8 cellular contexts compared by ENCODE assay signal in genomic region chr1:46342084-46342656, GRCh38. TPM values are rescaled to one million over a fixed set of nuclear protein-coding genes. Genes with fewer than 3 reads are reported as not detected.
DNase-seq lines count a peak whose midpoint lies in the region; ATAC-seq lines count a peak whose summit lies in the region.

No MANE protein-coding gene starts in this region.

- H3K9me3 ChIP-seq in HUES48 (ENCODE audit: control insufficient read depth, insufficient read depth, low read length) (no peaks in the 10 kb centered on the region), muscle layer of duodenum (ENCODE audit: control insufficient read depth in 1 of 2, low read length in 2 of 2) (no peaks in the 10 kb centered on the region)

- H3K27ac ChIP-seq in HUES48 (ENCODE audit: low read depth, low read length) (peak overlapping the region; percentile 68), muscle layer of duodenum (ENCODE audit: low read length) (peak overlapping the region; percentile 97)

- H3K27me3 ChIP-seq in HUES48 (ENCODE audit: control insufficient read depth, insufficient read depth, low read length): no peaks in the 10 kb centered on the region
- H3K27me3 ChIP-seq in muscle layer of duodenum (ENCODE audit: low read depth, low read length): no peaks in the 10 kb centered on the region

- DNase-seq in ELR (ENCODE audit: low read depth) (peak; percentile 62), amniotic epithelial cell (ENCODE audit: low read depth) (peak; percentile 63), middle frontal gyrus (ENCODE audit: extremely low spot score, low spot score) (no peak), mucosa of gallbladder (ENCODE audit: low spot score) (no peak), NCI-H1436 treated with DMSO at 0.1 percent for 48 hours (lab: John Stamatoyannopoulos, UW) (no peak)

- H3K4me3 ChIP-seq in HUES48 (ENCODE audit: low read depth, low read length) (no peak overlapping the region), muscle layer of duodenum (ENCODE audit: low read depth in 1 of 2, low read length in 2 of 2) (no peak overlapping the region)

- no peak for ATAC-seq in GM19467 (IDR thresholded peaks at IDR 0.05; ENCODE audit: unreplicated experiment)

- H3K36me3 ChIP-seq in HUES48 (ENCODE audit: control insufficient read depth, insufficient read depth, low read length) (peaks cover 32% of the 10 kb centered on the region), muscle layer of duodenum (ENCODE audit: control insufficient read depth in 1 of 2, insufficient read depth in 2 of 2, low read length in 2 of 2) (peaks cover 16 to 30% of the 10 kb centered on the region in 2 donors)

- H3K4me1 ChIP-seq in HUES48 (ENCODE audit: control insufficient read depth, insufficient read depth, low read length) (peaks cover 5% of the 10 kb centered on the region; the same call in 1 of the 2 replicates), muscle layer of duodenum (ENCODE audit: control insufficient read depth in 1 of 2, insufficient read depth in 2 of 2, low read length in 2 of 2) (peaks cover 0 to 18% of the 10 kb centered on the region in 2 donors)

- H3K9ac ChIP-seq in HUES48 (ENCODE audit: low read depth, low read length): no peak overlapping the region

RNA-seq across cellular contexts. Expression of gene NSUN4, which starts 1.6 kb away (rescaled TPM):
- 26.3 TPM for total RNA-seq in mucosa of gallbladder

RNA-seq across cellular contexts. Expression of gene UQCRH, which starts 38.7 kb away (rescaled TPM):
- total RNA-seq in mucosa of gallbladder: 240 TPM

RNA-seq across cellular contexts. Expression of gene LRRC41, which starts 38.8 kb away (rescaled TPM):
- total RNA-seq in mucosa of gallbladder: 72.5 TPM

RNA-seq across cellular contexts. Expression of gene FAAH, which starts 51.9 kb away (rescaled TPM):
- total RNA-seq in mucosa of gallbladder: 48.1 TPM

Comparison
In these comparisons a context has a peak if more than half of its experiments do, and no peak if none do; other contexts are left out.
1. DNase-seq: peak in ELR (single experiment) and amniotic epithelial cell (single experiment); none in middle frontal gyrus (single experiment), mucosa of gallbladder (single experiment) and NCI-H1436 treated with DMSO at 0.1 percent for 48 hours (single experiment).